Comparison of ENCODE assay signal across 10 cellular contexts in the genomic region with DNA sequence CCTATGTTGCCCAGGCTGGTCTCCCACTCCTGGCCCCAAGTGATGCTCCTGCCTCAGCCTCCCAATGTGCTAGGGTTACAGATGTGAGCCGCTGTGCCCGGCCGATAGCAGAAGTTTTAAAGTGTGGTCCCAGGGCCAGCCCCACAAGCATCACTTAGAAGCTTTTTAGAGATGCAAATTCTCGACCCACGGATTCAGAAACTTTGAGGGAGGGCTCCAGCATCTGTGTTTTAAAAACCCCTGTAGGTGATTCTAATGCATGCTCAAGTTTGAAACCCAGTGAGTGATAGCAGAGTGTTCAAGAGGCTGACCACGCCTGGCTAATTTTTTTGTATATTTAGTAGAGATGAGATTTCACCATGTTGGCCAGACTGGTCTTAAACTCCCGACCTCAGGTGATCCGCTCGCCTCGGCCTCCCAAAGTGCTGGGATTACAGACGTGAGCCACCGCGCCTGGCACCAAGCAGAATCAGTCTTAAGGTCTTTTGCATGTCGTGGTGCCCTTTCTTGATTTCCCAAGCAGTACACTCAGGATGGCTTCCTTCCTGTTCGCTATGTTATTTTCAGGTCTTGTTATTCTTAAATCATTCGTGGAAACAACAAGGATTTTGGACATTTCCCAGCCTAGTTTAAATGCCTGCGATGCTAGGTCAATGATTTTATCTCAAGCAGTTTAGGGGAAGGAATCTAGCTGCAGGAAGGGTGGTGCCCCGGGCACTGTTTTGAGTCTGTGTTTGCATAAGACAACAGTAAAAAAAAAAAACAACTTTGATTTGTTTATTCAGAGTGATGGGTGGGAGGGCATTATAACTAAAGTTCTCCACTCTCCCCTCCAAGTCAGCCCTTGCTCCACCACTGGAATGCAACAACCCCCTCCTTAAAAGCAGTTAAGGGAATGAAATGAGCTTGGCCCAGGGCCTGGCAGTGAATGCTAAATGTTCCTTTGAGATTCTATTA. TPM values are rescaled to one million over a fixed set of nuclear protein-coding genes. Genes with fewer than 3 reads are reported as not detected.
DNase-seq lines count a peak whose midpoint lies in the region; ATAC-seq and TF ChIP-seq lines count a peak whose summit lies in the region.
"Had no signal": no experiment of that assay in that cellular context is flagged by ENCODE, and none has a peak within 500 bp of the region (broad histone marks: within the 10 kb centered on the region; RNA-seq: fewer than 3 reads in every experiment).

No MANE protein-coding gene starts in this region.

- H3K9ac ChIP-seq in mesenchymal stem cell (ENCODE audit: low read length): peak overlapping the region; percentile 60

- peak overlapping the region; percentile 10 for H3K4me3 Mint-ChIP-seq in natural killer cell treated with Interleukin-12 subunit alpha and Interleukin-12 subunit beta and Interleukin-15 and Interleukin-18, amount 100 ng/mL, for 72 hours
- no peak overlapping the region for H3K4me3 Mint-ChIP-seq in natural killer cell
- no peak overlapping the region for H3K4me3 Mint-ChIP-seq in chondrocyte (ENCODE audit: unreplicated experiment)

- H3K27ac ChIP-seq in mesenchymal stem cell (ENCODE audit: low read length, poor library complexity, severe bottlenecking): no peak overlapping the region
- no peak overlapping the region for H3K27ac ChIP-seq in SJCRH30

- ATAC-seq in natural killer cell treated with Interleukin-12 subunit alpha and Interleukin-12 subunit beta and Interleukin-15 and Interleukin-18, amount 100 ng/mL, for 72 hours: no peak
- ATAC-seq in natural killer cell (no peak), GM21528 (IDR thresholded peaks at IDR 0.05; ENCODE audit: low FRiP score, unreplicated experiment) (no peak)

- H2BK15ac ChIP-seq in mesenchymal stem cell (ENCODE audit: low read depth, poor library complexity, severe bottlenecking): peak overlapping the region; percentile 3

- no peak overlapping the region for H3K4me2 ChIP-seq in mesenchymal stem cell (ENCODE audit: low read length, poor library complexity, severe bottlenecking)

- H3K27me3 ChIP-seq in mesenchymal stem cell (ENCODE audit: control insufficient read depth in 1 of 2, insufficient read depth in 1 of 2, low read length in 2 of 2) (no peaks in the 10 kb centered on the region), SJCRH30 (no peaks in the 10 kb centered on the region)

- H3K9me3 Mint-ChIP-seq in natural killer cell treated with Interleukin-12 subunit alpha and Interleukin-12 subunit beta and Interleukin-15 and Interleukin-18, amount 100 ng/mL, for 72 hours: no peaks in the 10 kb centered on the region
- H3K9me3 Mint-ChIP-seq in natural killer cell: no peaks in the 10 kb centered on the region
- H3K9me3 Mint-ChIP-seq in chondrocyte (ENCODE audit: low read depth): no peaks in the 10 kb centered on the region

- no peaks in the 10 kb centered on the region for H3K36me3 Mint-ChIP-seq in natural killer cell treated with Interleukin-12 subunit alpha and Interleukin-12 subunit beta and Interleukin-15 and Interleukin-18, amount 100 ng/mL, for 72 hours
- no peaks in the 10 kb centered on the region for H3K36me3 Mint-ChIP-seq in natural killer cell
- no peaks in the 10 kb centered on the region for H3K36me3 Mint-ChIP-seq in chondrocyte (ENCODE audit: low read depth)

- H3K36me3 ChIP-seq in mesenchymal stem cell (ENCODE audit: control insufficient read depth in 1 of 2, insufficient read depth in 2 of 2, low read depth in 1 of 2, low read length in 2 of 2): no peaks in the 10 kb centered on the region
- H3K36me3 ChIP-seq in SJCRH30: no peaks in the 10 kb centered on the region

- WGBS in mesenchymal stem cell: 76% methylated on average over 18 of the region's 18 CpGs

- H3K4me1 ChIP-seq in mesenchymal stem cell (ENCODE audit: control insufficient read depth, insufficient read depth, low read depth, low read length) (no peaks in the 10 kb centered on the region), SJCRH30 (no peaks in the 10 kb centered on the region)

- H2BK5ac ChIP-seq in mesenchymal stem cell (ENCODE audit: low read depth, low read length, poor library complexity, severe bottlenecking): no peak overlapping the region

- no peak overlapping the region for H3K4ac ChIP-seq in mesenchymal stem cell (ENCODE audit: low read depth in 1 of 2, low read length in 2 of 2)

- H3K79me1 ChIP-seq in mesenchymal stem cell (replicated peaks; ENCODE audit: low read length, poor library complexity, severe bottlenecking): no peaks in the 10 kb centered on the region

- H4K91ac ChIP-seq in mesenchymal stem cell (ENCODE audit: low read length): no peak overlapping the region

- H4K8ac ChIP-seq in mesenchymal stem cell (ENCODE audit: low read length): peak overlapping the region; percentile 64

- no peak for DNase-seq in natural killer cell treated with Interleukin-12 subunit alpha and Interleukin-12 subunit beta and Interleukin-15 and Interleukin-18, amount 100 ng/mL, for 72 hours (ENCODE audit: low spot score)
- DNase-seq in natural killer cell (no peak), chondrocyte (ENCODE audit: low spot score) (no peak), mesenchymal stem cell (peak; percentile 30), SJCRH30 (no peak), GDM1 (lab: John Stamatoyannopoulos, UW) (no peak), NOMO-1 treated with dmso at 0.1 percent for 144 hours (lab: John Stamatoyannopoulos, UW; ENCODE audit: unreplicated experiment) (no peak)
- DNase-seq: effector CD4-positive, alpha-beta T cell; T-helper 9 cell had no signal

- H3K23ac ChIP-seq in mesenchymal stem cell (ENCODE audit: low read length in 2 of 2): no peak overlapping the region

- no peak overlapping the region for H3K14ac ChIP-seq in mesenchymal stem cell (ENCODE audit: low read length in 2 of 2)

- TF ChIP-seq CTCF in natural killer cell (IDR thresholded peaks at IDR 0.05) (no peak), chondrocyte (IDR thresholded peaks at IDR 0.05) (no peak)

- no peak overlapping the region for H2BK12ac ChIP-seq in mesenchymal stem cell (ENCODE audit: low read length in 2 of 2)

- peak overlapping the region in 1 of 2 donors; percentile 61 for H3K27ac Mint-ChIP-seq in natural killer cell treated with Interleukin-12 subunit alpha and Interleukin-12 subunit beta and Interleukin-15 and Interleukin-18, amount 100 ng/mL, for 72 hours
- no peak overlapping the region for H3K27ac Mint-ChIP-seq in natural killer cell
- H3K27ac Mint-ChIP-seq in chondrocyte (ENCODE audit: unreplicated experiment): peak overlapping the region; percentile 86

- intact Hi-C loops in natural killer cell (cut with micrococcal nuclease): no loop called here

- no peaks in the 10 kb centered on the region for H3K27me3 Mint-ChIP-seq in natural killer cell treated with Interleukin-12 subunit alpha and Interleukin-12 subunit beta and Interleukin-15 and Interleukin-18, amount 100 ng/mL, for 72 hours
- H3K27me3 Mint-ChIP-seq in natural killer cell (ENCODE audit: low read depth in 2 of 2) (no peaks in the 10 kb centered on the region), chondrocyte (ENCODE audit: low read depth) (no peaks in the 10 kb centered on the region)

- H3K4me3 ChIP-seq in mesenchymal stem cell (ENCODE audit: insufficient read depth in 1 of 2, low read depth in 1 of 2, low read length in 2 of 2): no peak overlapping the region
- H3K4me3 ChIP-seq in SJCRH30: no peak overlapping the region

- peak overlapping the region in 1 of 2 experiments; percentile 8 for H3K18ac ChIP-seq in mesenchymal stem cell (ENCODE audit: low read depth in 1 of 2, low read length in 2 of 2)

- H3K4me1 Mint-ChIP-seq in natural killer cell treated with Interleukin-12 subunit alpha and Interleukin-12 subunit beta and Interleukin-15 and Interleukin-18, amount 100 ng/mL, for 72 hours (ENCODE audit: low read depth in 2 of 2): peaks cover 15 to 18% of the 10 kb centered on the region in 2 donors
- H3K4me1 Mint-ChIP-seq in natural killer cell (peaks cover 9 to 14% of the 10 kb centered on the region in 2 donors), chondrocyte (ENCODE audit: low read depth) (peaks cover 22% of the 10 kb centered on the region)

- H2BK120ac ChIP-seq in mesenchymal stem cell (ENCODE audit: low read depth, low read length): no peak overlapping the region

- H3K9me3 ChIP-seq in mesenchymal stem cell (ENCODE audit: control insufficient read depth, low read length) (no peaks in the 10 kb centered on the region), SJCRH30 (replicated peaks) (no peaks in the 10 kb centered on the region)

- no peak overlapping the region for H2AK5ac ChIP-seq in mesenchymal stem cell (ENCODE audit: low read length, severe bottlenecking)

- H2AFZ ChIP-seq in mesenchymal stem cell (ENCODE audit: low read depth, low read length): peak overlapping the region; percentile 39

RNA-seq across cellular contexts. Expression of gene RILPL2, which starts 9.2 kb away (rescaled TPM):
- 10 to 100 TPM in 1 of 2 donors, 1 to 10 TPM in 1; 9.7 to 12.2 TPM for total RNA-seq in natural killer cell treated with Interleukin-12 subunit alpha and Interleukin-12 subunit beta and Interleukin-15 and Interleukin-18, amount 100 ng/mL, for 72 hours
- 1 to 10 TPM; 3.6 to 5.5 (median 4.4) TPM for total RNA-seq in natural killer cell
- total RNA-seq in chondrocyte: 3.1 to 4.2 TPM (median 3.8 TPM) in 3 replicates
- 5.2 TPM for polyA plus RNA-seq in mesenchymal stem cell (2013, experiment 1 of 2)
- 5.5 TPM for polyA plus RNA-seq in mesenchymal stem cell (2013, experiment 2 of 2)
- total RNA-seq in SJCRH30 (2014; rRNA removed; shearing (Covaris generic)): 1.8 and 2.2 TPM in 2 replicates

RNA-seq across cellular contexts. Expression of gene SNRNP35, which starts 12.3 kb away (rescaled TPM):
- total RNA-seq in natural killer cell treated with Interleukin-12 subunit alpha and Interleukin-12 subunit beta and Interleukin-15 and Interleukin-18, amount 100 ng/mL, for 72 hours: 10 to 100 TPM; 27.3 to 36.9 TPM
- total RNA-seq in natural killer cell (10 to 100 TPM; 25.6 to 34.8 (median 28.7) TPM), chondrocyte (8.2 to 19.3 TPM (median 9.2 TPM) in 3 replicates)
- 12.3 TPM for polyA plus RNA-seq in mesenchymal stem cell (2013, experiment 1 of 2)
- 11.3 TPM for polyA plus RNA-seq in mesenchymal stem cell (2013, experiment 2 of 2)
- total RNA-seq in SJCRH30 (2014; rRNA removed; shearing (Covaris generic)): 14.9 and 18.7 TPM in 2 replicates
